In genomic region chr2:220955776-220956175, GRCh38 we compare ENCODE assay signal across 32 cellular contexts.
"Had no signal": no experiment of that assay in that cellular context is flagged by ENCODE, and none has a peak within 500 bp of the region (broad histone marks: within the 10 kb centered on the region; RNA-seq: fewer than 3 reads in every experiment).

No MANE protein-coding gene starts in this region.

- H3K4me3 ChIP-seq: adrenal gland, body of pancreas, breast epithelium had no signal

- H3K27ac ChIP-seq: adrenal gland, body of pancreas, brain microvascular endothelial cell, breast epithelium, VCaP had no signal

- H3K36me3 ChIP-seq: adrenal gland, brain microvascular endothelial cell, breast epithelium had no signal

- H3K27me3 ChIP-seq: adrenal gland, body of pancreas, brain microvascular endothelial cell, breast epithelium had no signal

- DNase-seq: activated B cell treated with CpG ODN at 0.5 μM for 24 hours; activated CD4-positive, alpha-beta memory T cell treated with anti-CD3 and anti-CD28 coated beads for 36 hours; activated CD4-positive, alpha-beta T cell treated with anti-CD3 and anti-CD28 coated beads for 4 hours; activated CD4-positive, alpha-beta T cell treated with anti-CD3 and anti-CD28 coated beads, Interleukin-2, amount 10 ng/mL, durations not matched to agents 24 days and 14 days; activated CD4-positive, alpha-beta T cell treated with anti-CD3 and anti-CD28 coated beads, Interleukin-2, amount 50 U/mL, for 1 hour; activated CD4-positive, alpha-beta T cell treated with anti-CD3 and anti-CD28 coated beads, Interleukin-2, amount 50 U/mL, for 4 hours; activated CD4-positive, CD25-positive, alpha-beta regulatory T cell treated with anti-CD3 and anti-CD28 coated beads, Interleukin-2, amount 50 U/mL, for 72 hours; activated CD8-positive, alpha-beta memory T cell treated with anti-CD3 and anti-CD28 coated beads, Interleukin-2, amount 50 U/mL, for 4 hours; activated CD8-positive, alpha-beta T cell treated with anti-CD3 and anti-CD28 coated beads for 36 hours; activated effector memory CD4-positive, alpha-beta T cell treated with anti-CD3 and anti-CD28 coated beads, Interleukin-2, amount 50 U/mL, for 16 hours; activated gamma-delta T cell treated with Interleukin-2 at 50 U/mL for 16 hours; activated naive CD4-positive, alpha-beta T cell; activated naive CD4-positive, alpha-beta T cell treated with anti-CD3 and anti-CD28 coated beads for 36 hours; activated naive CD4-positive, alpha-beta T cell treated with anti-CD3 and anti-CD28 coated beads, Interleukin-2, amount 50 U/mL, for 16 hours; activated naive CD8-positive, alpha-beta T cell treated with anti-CD3 and anti-CD28 coated beads for 36 hours; activated T-cell treated with anti-CD3 and anti-CD28 coated beads for 4 hours; activated T-cell treated with anti-CD3 and anti-CD28 coated beads, Interleukin-2, amount 50 U/mL, for 1 hour; activated T-cell treated with anti-CD3 and anti-CD28 coated beads, Interleukin-2, amount 50 U/mL, for 4 hours; activated T-cell treated with anti-CD3 and anti-CD28 coated beads, Interleukin-2, amount 50 U/mL, for 72 hours; adrenal gland; amniotic stem cell; aorta; body of pancreas; brain microvascular endothelial cell; central memory CD4-positive, alpha-beta T cell; T-helper 1 cell; T-helper 2 cell; T-helper 9 cell had no signal

- H3K4me1 ChIP-seq: breast epithelium had no signal

- H3K9me3 ChIP-seq: adrenal gland, body of pancreas, breast epithelium had no signal

- FAIRE-seq: astrocyte, TTC549 had no signal
